Comparison of ENCODE assay signal across 9 cellular contexts in genomic region chr1:228059536-228060457, GRCh38. TPM values are rescaled to one million over a fixed set of nuclear protein-coding genes. Genes with fewer than 3 reads are reported as not detected.
A peak's percentile ranks its signal among the peaks of the same experiment; 100 is the strongest.
DNase-seq lines count a peak whose midpoint lies in the region; ATAC-seq, FAIRE-seq and TF ChIP-seq lines count a peak whose summit lies in the region.
"Had no signal": no experiment of that assay in that cellular context is flagged by ENCODE, and none has a peak within 500 bp of the region (broad histone marks: within the 10 kb centered on the region; RNA-seq: fewer than 3 reads in every experiment).

No MANE protein-coding gene starts in this region.

- H3K79me2 ChIP-seq in ACC112 (ENCODE audit: control insufficient read depth, insufficient read depth, low read length, unreplicated experiment): no peaks in the 10 kb centered on the region

- H3K36me3 ChIP-seq in ACC112 (ENCODE audit: insufficient read depth, low read length) (no peaks in the 10 kb centered on the region), bronchial epithelial cell (ENCODE audit: control insufficient read depth, insufficient read depth, low read length) (no peaks in the 10 kb centered on the region), lung (ENCODE audit: control insufficient read depth in 2 of 2, insufficient read depth in 2 of 2, low read length in 2 of 2) (no peaks in the 10 kb centered on the region)

- H3K27ac ChIP-seq in ACC112 (ENCODE audit: low read depth, low read length) (no peak overlapping the region), lung (ENCODE audit: low read depth in 1 of 2, low read length in 1 of 2) (peak overlapping the region in 1 of 2 donors; percentile 30)

- peaks cover 11% of the 10 kb centered on the region for H3K4me1 Mint-ChIP-seq in stimulated activated memory B cell treated with anti-CD40 and anti-IgM and Interleukin-4, amounts not matched to agents 10 μg/mL and 1 μg/mL and 100 μg/mL, for 72 hours

- DNase-seq in T-helper 22 cell (ENCODE audit: low read depth) (peak; percentile 71), bronchial epithelial cell (ENCODE audit: low read depth) (peak; percentile 86), lung (ENCODE audit: low spot score) (peak; percentile 99), globus pallidus (ENCODE audit: low spot score) (no peak)

- peak overlapping the region; percentile 61 for H3K4me3 ChIP-seq in ACC112 (ENCODE audit: low read depth, low read length)
- H3K4me3 ChIP-seq in bronchial epithelial cell (ENCODE audit: low read depth, low read length): peak overlapping the region; percentile 43
- peak overlapping the region; percentile 8 for H3K4me3 ChIP-seq in lung

- H3K27me3 Mint-ChIP-seq in stimulated activated memory B cell treated with anti-CD40 and anti-IgM and Interleukin-4, amounts not matched to agents 10 μg/mL and 1 μg/mL and 100 μg/mL, for 72 hours: peaks cover 64% of the 10 kb centered on the region

- no peak overlapping the region for H2AFZ ChIP-seq in ACC112 (ENCODE audit: low read length, unreplicated experiment)

- H3K9me3 ChIP-seq in lung (ENCODE audit: control insufficient read depth in 2 of 2, insufficient read depth in 1 of 2, low read length in 1 of 2): peaks cover 0 to 6% of the 10 kb centered on the region in 2 donors

- 4% methylated on average over 33 to 35 of the region's 35 CpGs for WGBS in lung, 2 donors

- peaks cover 60% of the 10 kb centered on the region for H3K27me3 ChIP-seq in ACC112 (ENCODE audit: insufficient read depth, low read length)
- peaks cover 6% of the 10 kb centered on the region for H3K27me3 ChIP-seq in bronchial epithelial cell (ENCODE audit: control insufficient read depth, insufficient read depth, low read length)
- H3K27me3 ChIP-seq in lung (ENCODE audit: control insufficient read depth, insufficient read depth): peaks cover 5% of the 10 kb centered on the region

- H3K36me3 Mint-ChIP-seq in stimulated activated memory B cell treated with anti-CD40 and anti-IgM and Interleukin-4, amounts not matched to agents 10 μg/mL and 1 μg/mL and 100 μg/mL, for 72 hours: no peaks in the 10 kb centered on the region

- peaks cover 8% of the 10 kb centered on the region for H3K4me1 ChIP-seq in ACC112 (ENCODE audit: control insufficient read depth, insufficient read depth, low read length, unreplicated experiment)
- H3K4me1 ChIP-seq in lung (ENCODE audit: control insufficient read depth in 2 of 2, insufficient read depth in 2 of 2, low read length in 2 of 2): peaks cover 0 to 9% of the 10 kb centered on the region in 2 donors

- H3K9me3 Mint-ChIP-seq in stimulated activated memory B cell treated with anti-CD40 and anti-IgM and Interleukin-4, amounts not matched to agents 10 μg/mL and 1 μg/mL and 100 μg/mL, for 72 hours: no peaks in the 10 kb centered on the region

- TF ChIP-seq CTCF in bronchial epithelial cell (IDR thresholded peaks at IDR 0.05; ENCODE audit: insufficient read depth, low read length, severe bottlenecking) (no peak), lung (IDR thresholded peaks at IDR 0.05; ENCODE audit: control extremely low read depth, extremely low read depth) (no peak)

- no peak for FAIRE-seq in bronchial epithelial cell (lab: Jason Lieb, UNC)
- FAIRE-seq: G401.6 had no signal

- H3K27ac Mint-ChIP-seq in stimulated activated memory B cell treated with anti-CD40 and anti-IgM and Interleukin-4, amounts not matched to agents 10 μg/mL and 1 μg/mL and 100 μg/mL, for 72 hours: no peak overlapping the region

- peak; percentile 41 for ATAC-seq in HG03442 (IDR thresholded peaks at IDR 0.05; ENCODE audit: unreplicated experiment)
- ATAC-seq in lung (ENCODE audit: insufficient read depth, low FRiP score): peak; percentile 84
- peak; percentile 40 for ATAC-seq in stimulated activated memory B cell treated with anti-CD40 and anti-IgM and Interleukin-4, amounts not matched to agents 10 μg/mL and 1 μg/mL and 100 μg/mL, for 72 hours
- no peak for ATAC-seq in HG03565 (IDR thresholded peaks at IDR 0.05; ENCODE audit: unreplicated experiment)

- H3K4me3 Mint-ChIP-seq in stimulated activated memory B cell treated with anti-CD40 and anti-IgM and Interleukin-4, amounts not matched to agents 10 μg/mL and 1 μg/mL and 100 μg/mL, for 72 hours: peak overlapping the region; percentile 21

RNA-seq across cellular contexts. Expression of gene ARF1, which starts 22.7 kb away (rescaled TPM):
- total RNA-seq in bronchial epithelial cell: 240 and 297 TPM in 2 replicates
- 100 to 1,000 TPM; 226 to 500 TPM for total RNA-seq in lung
- polyA plus RNA-seq in lung: 100 to 1,000 TPM; 379 to 713 TPM

RNA-seq across cellular contexts. Expression of gene C1orf35, which starts 43.3 kb away (rescaled TPM):
- total RNA-seq in bronchial epithelial cell: 16.1 and 17.1 TPM in 2 replicates
- total RNA-seq in lung: 10 to 100 TPM in 1 of 2 donors, 1 to 10 TPM in 1; 9.1 to 16.3 TPM
- polyA plus RNA-seq in lung: 10 to 100 TPM; 13.7 to 19.9 TPM

RNA-seq across cellular contexts. Expression of gene MRPL55, which starts 49.3 kb away (rescaled TPM):
- total RNA-seq in bronchial epithelial cell (43.2 and 87.7 TPM in 2 replicates), lung (10 to 100 TPM; 44.4 to 60.0 TPM)
- polyA plus RNA-seq in lung: 100 to 1,000 TPM in 1 of 2 donors, 10 to 100 TPM in 1; 86.6 to 137 TPM

RNA-seq across cellular contexts. Expression of gene WNT3A, which starts 53.0 kb away (rescaled TPM):
- total RNA-seq in bronchial epithelial cell (not detected in 2 replicates), lung (1 to 10 TPM in 1 of 2 donors, under 1 TPM in 1; 0.09 to 3.1 TPM)
- polyA plus RNA-seq in lung: 1 to 10 TPM; 1.6 to 2.2 TPM

Comparison
In these comparisons a context has a peak if more than half of its experiments do, and no peak if none do; other contexts are left out.
1. H3K4me3 ChIP-seq: peak in every context shown above with its lines; median percentile 61 in ACC112; 43 in bronchial epithelial cell; 8 in lung.